In the genomic region with DNA sequence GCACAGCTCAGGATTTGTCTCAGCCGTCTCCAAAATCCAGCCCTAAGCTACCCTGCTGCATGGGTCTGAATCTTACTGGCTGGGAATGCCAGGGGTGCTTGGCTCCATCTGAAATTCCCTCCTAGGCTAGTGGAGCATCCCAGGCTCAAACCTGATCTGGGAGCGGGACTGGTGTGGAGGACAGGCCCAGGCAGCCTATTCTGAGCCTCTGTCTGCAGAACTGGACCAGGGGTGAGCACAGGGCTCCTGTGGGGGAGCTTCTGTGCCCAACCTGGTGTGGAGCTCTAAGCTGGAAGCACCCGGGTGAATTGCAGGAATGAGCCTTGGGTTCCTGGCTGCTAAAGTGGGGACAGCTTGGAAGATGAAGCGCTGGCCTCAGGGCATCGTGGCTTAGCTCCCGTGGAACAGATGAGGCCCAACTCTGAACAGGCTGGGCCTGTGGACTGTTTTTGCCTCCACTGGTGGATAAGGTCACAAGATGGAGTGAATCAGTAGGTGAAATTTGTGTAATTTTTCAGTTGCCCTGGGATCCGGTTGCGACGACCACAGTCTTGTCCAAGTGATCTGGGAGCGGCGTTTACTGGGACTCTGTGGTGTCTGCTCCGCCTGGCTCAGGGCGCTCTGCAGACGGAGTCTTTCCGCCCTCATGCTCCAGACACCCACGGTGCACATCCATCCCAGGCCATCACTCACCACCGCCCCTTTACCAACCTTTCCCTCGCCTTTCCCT, we compare ENCODE assay signal across 21 cellular contexts.
"Had no signal": no experiment of that assay in that cellular context is flagged by ENCODE, and none has a peak within 500 bp of the region (broad histone marks: within the 10 kb centered on the region; RNA-seq: fewer than 3 reads in every experiment).

No MANE protein-coding gene starts in this region.

- H3K27ac Mint-ChIP-seq: activated naive CD4-positive, alpha-beta T cell treated with anti-CD3 and anti-CD28 coated beads, Interleukin-2, amount 50 U/mL, for 72 hours; activated T-helper 1 cell treated with anti-CD3 and anti-CD28 coated beads, Interleukin-12 subunit alpha, Interleukin-12 subunit beta, Interleukin-2, Interleukin-4 antibody, amounts not matched to agents 30 ng/mL and 10 ng/mL and 1 ng/mL, durations not matched to agents 14 hours and 24 hours and 36 hours; memory B cell; stimulated activated memory B cell treated with anti-CD40 and anti-IgM and Interleukin-4, amounts not matched to agents 10 μg/mL and 1 μg/mL and 100 μg/mL, for 72 hours; T-helper 1 cell treated with Interleukin-12 subunit alpha and Interleukin-12 subunit beta and Interleukin-4 antibody, amounts not matched to agents 30 μg/mL and 1 μg/mL, for 36 hours; WTC11 had no signal

- H3K27me3 ChIP-seq: ascending aorta, brain microvascular endothelial cell, right lobe of liver, testis, upper lobe of left lung had no signal

- ATAC-seq: activated naive CD4-positive, alpha-beta T cell treated with anti-CD3 and anti-CD28 coated beads, Interleukin-2, amount 50 U/mL, for 72 hours; gastrocnemius medialis; right lobe of liver; stimulated activated memory B cell treated with anti-CD40 and anti-IgM and Interleukin-4, amounts not matched to agents 10 μg/mL and 1 μg/mL and 100 μg/mL, for 72 hours; WTC11 had no signal

- DNase-seq: activated gamma-delta T cell; brain microvascular endothelial cell; central memory CD4-positive, alpha-beta T cell; esophagus squamous epithelium; gastrocnemius medialis; hippocampal formation; nephron progenitor cell; nucleus accumbens; small intestine; stimulated activated CD4-positive, alpha-beta T cell treated with anti-CD3 and anti-CD28 coated beads, Interleukin-15, amount 100 ng/mL, for 24 hours; T1000; testis had no signal

- H3K4me1 Mint-ChIP-seq: memory B cell; stimulated activated memory B cell treated with anti-CD40 and anti-IgM and Interleukin-4, amounts not matched to agents 10 μg/mL and 1 μg/mL and 100 μg/mL, for 72 hours; WTC11 had no signal

- H3K27ac ChIP-seq: ascending aorta, brain microvascular endothelial cell, esophagus squamous epithelium, gastrocnemius medialis, right lobe of liver, testis, upper lobe of left lung had no signal

- H3K4me1 ChIP-seq: ascending aorta, esophagus squamous epithelium, gastrocnemius medialis, right lobe of liver, testis, upper lobe of left lung had no signal

- H3K36me3 Mint-ChIP-seq: activated naive CD4-positive, alpha-beta T cell treated with anti-CD3 and anti-CD28 coated beads, Interleukin-2, amount 50 U/mL, for 72 hours; memory B cell; stimulated activated memory B cell treated with anti-CD40 and anti-IgM and Interleukin-4, amounts not matched to agents 10 μg/mL and 1 μg/mL and 100 μg/mL, for 72 hours; WTC11 had no signal

- H3K9me3 Mint-ChIP-seq: activated T-helper 1 cell treated with anti-CD3 and anti-CD28 coated beads, Interleukin-12 subunit alpha, Interleukin-12 subunit beta, Interleukin-2, Interleukin-4 antibody, amounts not matched to agents 30 ng/mL and 10 ng/mL and 1 ng/mL, durations not matched to agents 14 hours and 24 hours and 36 hours; stimulated activated memory B cell treated with anti-CD40 and anti-IgM and Interleukin-4, amounts not matched to agents 10 μg/mL and 1 μg/mL and 100 μg/mL, for 72 hours; T-helper 1 cell treated with Interleukin-12 subunit alpha and Interleukin-12 subunit beta and Interleukin-4 antibody, amounts not matched to agents 30 μg/mL and 1 μg/mL, for 36 hours had no signal

- H3K9me3 ChIP-seq: ascending aorta, esophagus squamous epithelium, gastrocnemius medialis, right lobe of liver, testis, upper lobe of left lung had no signal

- H3K4me3 ChIP-seq: ascending aorta, esophagus squamous epithelium, gastrocnemius medialis, right lobe of liver, testis, upper lobe of left lung had no signal

- H3K4me3 Mint-ChIP-seq: activated T-helper 1 cell treated with anti-CD3 and anti-CD28 coated beads, Interleukin-12 subunit alpha, Interleukin-12 subunit beta, Interleukin-2, Interleukin-4 antibody, amounts not matched to agents 30 ng/mL and 10 ng/mL and 1 ng/mL, durations not matched to agents 14 hours and 24 hours and 36 hours; memory B cell; nephron progenitor cell; stimulated activated memory B cell treated with anti-CD40 and anti-IgM and Interleukin-4, amounts not matched to agents 10 μg/mL and 1 μg/mL and 100 μg/mL, for 72 hours; T-helper 1 cell treated with Interleukin-12 subunit alpha and Interleukin-12 subunit beta and Interleukin-4 antibody, amounts not matched to agents 30 μg/mL and 1 μg/mL, for 36 hours; WTC11 had no signal

- H3K36me3 ChIP-seq: ascending aorta, brain microvascular endothelial cell, esophagus squamous epithelium, gastrocnemius medialis, right lobe of liver, upper lobe of left lung had no signal
